Comparison of ENCODE assay signal across 18 cellular contexts in genomic region chr1:26704629-26705028, GRCh38. TPM values are rescaled to one million over a fixed set of nuclear protein-coding genes. Genes with fewer than 3 reads are reported as not detected.
A peak's percentile ranks its signal among the peaks of the same experiment; 100 is the strongest.
DNase-seq lines count a peak whose midpoint lies in the region; ATAC-seq and TF ChIP-seq lines count a peak whose summit lies in the region.
"Had no signal": no experiment of that assay in that cellular context is flagged by ENCODE, and none has a peak within 500 bp of the region (broad histone marks: within the 10 kb centered on the region; RNA-seq: fewer than 3 reads in every experiment).

No MANE protein-coding gene starts in this region.

- no peak overlapping the region for H2AFZ ChIP-seq in KMS-11 (ENCODE audit: low read depth)

- peaks cover 95% of the 10 kb centered on the region for H3K79me2 ChIP-seq in KMS-11 (ENCODE audit: insufficient read depth, low read depth)

- H3K4me1 ChIP-seq in KMS-11 (ENCODE audit: low read depth, poor library complexity, severe bottlenecking) (peaks cover 92% of the 10 kb centered on the region), sigmoid colon (peaks cover 0 to 88% (median 86%) of the 10 kb centered on the region in 4 donors), prostate gland (replicated peaks) (peaks cover 60% of the 10 kb centered on the region), left lung (peaks cover 61 to 88% of the 10 kb centered on the region in 2 donors)

- POLR2A ChIA-PET in activated CD4-positive, alpha-beta T cell treated with anti-CD3 and anti-CD28 coated beads for 36 hours (lab: Charles Lee) = interaction anchor here (0.6 to 4.3 kb wide), 4 partner anchors 12 to 40 kb away, joined by 3 to 25 read pairs (median 7); no protein-coding TSS in a partner anchor

- H3K27me3 ChIP-seq in KMS-11 (ENCODE audit: insufficient read depth, low read depth) (no peaks in the 10 kb centered on the region), sigmoid colon (no peaks in the 10 kb centered on the region), prostate gland (replicated peaks; ENCODE audit: insufficient read depth) (no peaks in the 10 kb centered on the region), left lung (no peaks in the 10 kb centered on the region)
- H3K27me3 ChIP-seq: heart right ventricle, uterus had no signal

- ATAC-seq in activated CD4-positive, alpha-beta T cell treated with anti-CD3 and anti-CD28 coated beads for 36 hours = no peak
- ATAC-seq in central memory CD8-positive, alpha-beta T cell (replicated peaks; ENCODE audit: extremely low read depth, poor library complexity, severe bottlenecking) = no peak
- no peak for ATAC-seq in left lung
- ATAC-seq: heart right ventricle had no signal

- no peaks in the 10 kb centered on the region for H3K9me3 Mint-ChIP-seq in activated CD4-positive, alpha-beta T cell treated with anti-CD3 and anti-CD28 coated beads for 36 hours (ENCODE audit: low read depth)
- no peaks in the 10 kb centered on the region for H3K9me3 Mint-ChIP-seq in central memory CD8-positive, alpha-beta T cell

- no peak for TF ChIP-seq EP300 in sigmoid colon (IDR thresholded peaks at IDR 0.05)

- H3K27me3 Mint-ChIP-seq in activated CD4-positive, alpha-beta T cell treated with anti-CD3 and anti-CD28 coated beads for 36 hours = no peaks in the 10 kb centered on the region
- no peaks in the 10 kb centered on the region for H3K27me3 Mint-ChIP-seq in central memory CD8-positive, alpha-beta T cell

- TF ChIP-seq POLR2A in sigmoid colon (IDR thresholded peaks at IDR 0.05) (no peak), prostate gland (IDR thresholded peaks at IDR 0.05) (no peak)

- H3K9me3 ChIP-seq in sigmoid colon = no peaks in the 10 kb centered on the region
- H3K9me3 ChIP-seq in prostate gland = no peaks in the 10 kb centered on the region
- H3K9me3 ChIP-seq in left lung = no peaks in the 10 kb centered on the region
- H3K9me3 ChIP-seq: heart right ventricle, uterus had no signal

- CTCF ChIA-PET in activated CD4-positive, alpha-beta T cell treated with anti-CD3 and anti-CD28 coated beads for 36 hours (lab: Charles Lee) = interaction anchor here (0.7 to 2.6 kb wide), 5 partner anchors 39 to 174 kb away, joined by 3 to 10 read pairs (median 4); no protein-coding TSS in a partner anchor

- peaks cover 56% of the 10 kb centered on the region for H4K20me1 ChIP-seq in KMS-11 (ENCODE audit: insufficient read depth)

- intact Hi-C loops in activated CD4-positive, alpha-beta T cell treated with anti-CD3 and anti-CD28 coated beads for 36 hours (cut with DNase I, micrococcal nuclease) = no loop called here
- intact Hi-C loops in sigmoid colon (cut with DNase I) (no loop called here), prostate gland (cut with DNase I) (no loop called here), left lung (cut with DNase I) (no loop called here)

- no peaks in the 10 kb centered on the region for H3K36me3 ChIP-seq in KMS-11 (ENCODE audit: insufficient read depth)
- H3K36me3 ChIP-seq in sigmoid colon = peaks cover 0 to 4% (median 0%) of the 10 kb centered on the region in 4 donors
- H3K36me3 ChIP-seq in prostate gland = no peaks in the 10 kb centered on the region
- no peaks in the 10 kb centered on the region for H3K36me3 ChIP-seq in left lung
- H3K36me3 ChIP-seq: uterus had no signal

- no peak overlapping the region for H3K4me3 ChIP-seq in KMS-11 (IDR thresholded peaks at IDR 0.05; ENCODE audit: insufficient read depth, low read depth, low read length)
- no peak overlapping the region for H3K4me3 ChIP-seq in sigmoid colon
- no peak overlapping the region for H3K4me3 ChIP-seq in prostate gland
- no peak overlapping the region for H3K4me3 ChIP-seq in left lung
- H3K4me3 ChIP-seq: heart right ventricle, uterus had no signal

- H3K4me3 Mint-ChIP-seq in activated CD4-positive, alpha-beta T cell treated with anti-CD3 and anti-CD28 coated beads for 36 hours = no peak overlapping the region
- H3K4me3 Mint-ChIP-seq in central memory CD8-positive, alpha-beta T cell = peak overlapping the region; percentile 25

- H3K27ac ChIP-seq in KMS-11 (no peak overlapping the region), sigmoid colon (peak overlapping the region in 3 of 4 donors; percentile 37 to 65 (median 46)), prostate gland (peak overlapping the region in 1 of 2 donors; percentile 75), left lung (peak overlapping the region in 1 of 2 donors; percentile 63)
- H3K27ac ChIP-seq: WERI-Rb-1 had no signal

- TF ChIP-seq CTCF in KMS-11 (conservative IDR thresholded peaks at IDR 0.05; ENCODE audit: low read depth, low read length) = no peak
- no peak for TF ChIP-seq CTCF in sigmoid colon (IDR thresholded peaks at IDR 0.05)
- no peak for TF ChIP-seq CTCF in prostate gland (IDR thresholded peaks at IDR 0.05)
- no peak for TF ChIP-seq CTCF in left lung (IDR thresholded peaks at IDR 0.05)

- WGBS in sigmoid colon, 2 donors = 95% methylated on average over 5 of the region's 5 CpGs
- WGBS in prostate gland = 84% methylated on average over 5 of the region's 5 CpGs

- no peak overlapping the region for H3K9ac ChIP-seq in KMS-11

- H3K36me3 Mint-ChIP-seq in activated CD4-positive, alpha-beta T cell treated with anti-CD3 and anti-CD28 coated beads for 36 hours (ENCODE audit: low read depth) = peaks cover 45% of the 10 kb centered on the region
- H3K36me3 Mint-ChIP-seq in central memory CD8-positive, alpha-beta T cell (ENCODE audit: insufficient read depth) = peaks cover 28% of the 10 kb centered on the region

- peak overlapping the region; percentile 7 for H3K27ac Mint-ChIP-seq in activated CD4-positive, alpha-beta T cell treated with anti-CD3 and anti-CD28 coated beads for 36 hours
- no peak overlapping the region for H3K27ac Mint-ChIP-seq in central memory CD8-positive, alpha-beta T cell (ENCODE audit: low read depth)

- peaks cover 38% of the 10 kb centered on the region for H3K4me1 Mint-ChIP-seq in activated CD4-positive, alpha-beta T cell treated with anti-CD3 and anti-CD28 coated beads for 36 hours
- peaks cover 38% of the 10 kb centered on the region for H3K4me1 Mint-ChIP-seq in central memory CD8-positive, alpha-beta T cell

- DNase-seq in activated CD4-positive, alpha-beta T cell treated with anti-CD3 and anti-CD28 coated beads for 36 hours = no peak
- DNase-seq in activated CD4-positive, alpha-beta T cell treated with anti-CD3 and anti-CD28 coated beads, Interleukin-2, amount 50 U/mL, for 48 hours = no peak
- DNase-seq in central memory CD8-positive, alpha-beta T cell (ENCODE audit: low spot score in 2 of 2) = no peak
- peak; percentile 32 for DNase-seq in sigmoid colon
- no peak for DNase-seq in prostate gland (ENCODE audit: low spot score)
- no peak for DNase-seq in left lung
- no peak for DNase-seq in HUDEP-2 (lab: John Stamatoyannopoulos, UW; ENCODE audit: unreplicated experiment in 76 of 76)
- DNase-seq: activated CD8-positive, alpha-beta memory T cell treated with anti-CD3 and anti-CD28 coated beads, Interleukin-2, amount 50 U/mL, for 4 hours; activated naive CD4-positive, alpha-beta T cell treated with anti-CD3 and anti-CD28 coated beads, Interleukin-2, amount 50 U/mL, for 16 hours; caudate nucleus; GOT3; heart right ventricle; kidney glomerular epithelial cell; NCI-H1092 treated with DMSO at 0.1 percent for 48 hours; NCI-H226; uterus; WERI-Rb-1 had no signal

- peak overlapping the region; percentile 94; the same call in 1 of the 2 replicates for H3K4me2 ChIP-seq in KMS-11

RNA-seq across cellular contexts. Expression of gene ARID1A, which starts 8.8 kb away (rescaled TPM):
- total RNA-seq in activated CD4-positive, alpha-beta T cell treated with anti-CD3 and anti-CD28 coated beads for 36 hours = 100 to 1,000 TPM in 1 of 2 experiments, 10 to 100 TPM in 1; 73.1 to 112 TPM
- total RNA-seq in sigmoid colon (10 to 100 TPM; 20.7 to 47.1 (median 24.7) TPM), prostate gland (10 to 100 TPM; 71.4 to 92.8 TPM), left lung (10 to 100 TPM; 65.5 to 71.4 TPM)
- 10 to 100 TPM in 2 of 3 donors, 1 to 10 TPM in 1; 7.2 to 36.7 (median 11.1) TPM for polyA plus RNA-seq in sigmoid colon
